In genomic region chr16:86571197-86571915, GRCh38 we compare ENCODE assay signal across 17 cellular contexts. TPM values are rescaled to one million over a fixed set of nuclear protein-coding genes. Genes with fewer than 3 reads are reported as not detected.
DNase-seq lines count a peak whose midpoint lies in the region; ATAC-seq and TF ChIP-seq lines count a peak whose summit lies in the region.
"Had no signal": no experiment of that assay in that cellular context is flagged by ENCODE, and none has a peak within 500 bp of the region (broad histone marks: within the 10 kb centered on the region; RNA-seq: fewer than 3 reads in every experiment).

No MANE protein-coding gene starts in this region.

- H3K4me3 ChIP-seq in right atrium auricular region (peak overlapping the region; percentile 53 to 59), thyroid gland (replicated peaks in 1 of 3) (no peak overlapping the region)
- H3K4me3 ChIP-seq: left lung had no signal

- no peaks in the 10 kb centered on the region for H3K27me3 Mint-ChIP-seq in chondrocyte (ENCODE audit: low read depth)
- H3K27me3 Mint-ChIP-seq in type B pancreatic cell = peaks cover 85% of the 10 kb centered on the region

- ATAC-seq in Right ventricle myocardium inferior = no peak
- no peak for ATAC-seq in GM19397 (IDR thresholded peaks at IDR 0.05; ENCODE audit: unreplicated experiment)
- ATAC-seq: activated naive CD4-positive, alpha-beta T cell treated with anti-CD3 and anti-CD28 coated beads, Interleukin-2, amount 50 U/mL, for 72 hours; gastroesophageal sphincter; left lung had no signal

- no peak for TF ChIP-seq CTCF in right atrium auricular region (IDR thresholded peaks at IDR 0.05)
- no peak for TF ChIP-seq CTCF in chondrocyte (IDR thresholded peaks at IDR 0.05)
- no peak for TF ChIP-seq CTCF in type B pancreatic cell (conservative IDR thresholded peaks at IDR 0.05)
- no peak for TF ChIP-seq CTCF in thyroid gland (IDR thresholded peaks at IDR 0.05)

- peaks cover 35% of the 10 kb centered on the region for H3K36me3 Mint-ChIP-seq in chondrocyte (ENCODE audit: low read depth)
- peaks cover 17% of the 10 kb centered on the region for H3K36me3 Mint-ChIP-seq in type B pancreatic cell
- H3K36me3 Mint-ChIP-seq: activated naive CD4-positive, alpha-beta T cell treated with anti-CD3 and anti-CD28 coated beads, Interleukin-2, amount 50 U/mL, for 72 hours had no signal

- H3K4me1 ChIP-seq in right atrium auricular region (peaks cover 0 to 16% of the 10 kb centered on the region in 2 donors), thyroid gland (peaks cover 2 to 4% of the 10 kb centered on the region in 2 donors)

- H3K9me3 ChIP-seq in right atrium auricular region (no peaks in the 10 kb centered on the region), thyroid gland (no peaks in the 10 kb centered on the region)
- H3K9me3 ChIP-seq: gastroesophageal sphincter, left lung had no signal

- H3K27ac Mint-ChIP-seq in chondrocyte (ENCODE audit: unreplicated experiment) (peak overlapping the region; percentile 99), type B pancreatic cell (peak overlapping the region; percentile 13)
- H3K27ac Mint-ChIP-seq: activated naive CD4-positive, alpha-beta T cell treated with anti-CD3 and anti-CD28 coated beads, Interleukin-2, amount 50 U/mL, for 72 hours; dendritic cell treated with granulocyte-macrophage colony-stimulating factor and Interleukin-4, amounts not matched to agents 40 ng/mL and 50 ng/mL, for 4 days; T-helper 1 cell treated with Interleukin-12 subunit alpha and Interleukin-12 subunit beta and Interleukin-4 antibody, amounts not matched to agents 30 μg/mL and 1 μg/mL, for 36 hours had no signal

- no peaks in the 10 kb centered on the region for H3K9me3 Mint-ChIP-seq in chondrocyte (ENCODE audit: low read depth)
- H3K9me3 Mint-ChIP-seq in type B pancreatic cell = no peaks in the 10 kb centered on the region
- H3K9me3 Mint-ChIP-seq: activated naive CD4-positive, alpha-beta T cell treated with anti-CD3 and anti-CD28 coated beads, Interleukin-2, amount 50 U/mL, for 72 hours; dendritic cell treated with granulocyte-macrophage colony-stimulating factor and Interleukin-4, amounts not matched to agents 40 ng/mL and 50 ng/mL, for 4 days; T-helper 1 cell treated with Interleukin-12 subunit alpha and Interleukin-12 subunit beta and Interleukin-4 antibody, amounts not matched to agents 30 μg/mL and 1 μg/mL, for 36 hours had no signal

- 43 to 52% methylated on average over 21 to 22 of the region's 22 CpGs for WGBS in thyroid gland, 2 donors

- H3K27ac ChIP-seq in right atrium auricular region (peak overlapping the region; percentile 61 to 90), thyroid gland (no peak overlapping the region)
- H3K27ac ChIP-seq: left lung had no signal

- H3K36me3 ChIP-seq in right atrium auricular region (no peaks in the 10 kb centered on the region), thyroid gland (no peaks in the 10 kb centered on the region)
- H3K36me3 ChIP-seq: gastroesophageal sphincter, left lung had no signal

- no peak for TF ChIP-seq POLR2A in thyroid gland (IDR thresholded peaks at IDR 0.05)

- H3K27me3 ChIP-seq in right atrium auricular region (no peaks in the 10 kb centered on the region), thyroid gland (peaks cover 25% of the 10 kb centered on the region)

- intact Hi-C loops in Right ventricle myocardium inferior (cut with DNase I) = loop anchor here (5.0 kb wide), 1 partner anchor 111 kb away; no protein-coding TSS in a partner anchor
- intact Hi-C loops in thyroid gland (cut with DNase I) = no loop called here

- H3K4me1 Mint-ChIP-seq in chondrocyte (ENCODE audit: low read depth) (peaks cover 55% of the 10 kb centered on the region), type B pancreatic cell (ENCODE audit: unreplicated experiment) (peaks cover 30% of the 10 kb centered on the region)

- H3K4me3 Mint-ChIP-seq in chondrocyte (ENCODE audit: unreplicated experiment) = peak overlapping the region; percentile 91
- H3K4me3 Mint-ChIP-seq in type B pancreatic cell = peak overlapping the region; percentile 83
- H3K4me3 Mint-ChIP-seq: dendritic cell treated with granulocyte-macrophage colony-stimulating factor and Interleukin-4, amounts not matched to agents 40 ng/mL and 50 ng/mL, for 4 days; T-helper 1 cell treated with Interleukin-12 subunit alpha and Interleukin-12 subunit beta and Interleukin-4 antibody, amounts not matched to agents 30 μg/mL and 1 μg/mL, for 36 hours had no signal

- DNase-seq in right atrium auricular region (ENCODE audit: low spot score) (no peak), Right ventricle myocardium inferior (ENCODE audit: missing footprints) (no peak), chondrocyte (ENCODE audit: low spot score) (no peak), mesenteric fat pad (ENCODE audit: low spot score) (peak; percentile 80), type B pancreatic cell (ENCODE audit: extremely low spot score, unreplicated experiment) (no peak), thyroid gland (no peak), iPS-NIHi7 (ENCODE audit: extremely low spot score) (no peak)
- DNase-seq: activated CD4-positive, CD25-positive, alpha-beta regulatory T cell treated with anti-CD3 and anti-CD28 coated beads, Interleukin-2, amount 50 U/mL, for 72 hours; NCI-H1105; stimulated activated CD4-positive, alpha-beta T cell treated with anti-CD3 and anti-CD28 coated beads, Interleukin-1b, Interleukin-23, amount 100 ng/mL, for 48 hours; stimulated activated CD8-positive, alpha-beta memory T cell treated with anti-CD3 and anti-CD28 coated beads, Interleukin-4, amount 100 ng/mL, for 48 hours had no signal

RNA-seq across cellular contexts. Expression of gene FOXC2, which starts 4.7 kb away (rescaled TPM):
- 1 to 10 TPM; 2.6 to 2.9 TPM for total RNA-seq in right atrium auricular region
- total RNA-seq in Right ventricle myocardium inferior = 1.4 TPM
- 70.4 to 84.2 TPM (median 77.8 TPM) in 3 replicates for total RNA-seq in chondrocyte
- total RNA-seq in mesenteric fat pad = 0.42 TPM
- total RNA-seq in type B pancreatic cell (ENCODE audit: low replicate concordance) = 5.5 and 11.3 TPM in 2 replicates
- 1 to 10 TPM; 1.9 to 4.0 (median 2.1) TPM for total RNA-seq in thyroid gland
- total RNA-seq: activated naive CD4-positive, alpha-beta T cell treated with anti-CD3 and anti-CD28 coated beads, Interleukin-2, amount 50 U/mL, for 72 hours had no signal

RNA-seq across cellular contexts. Expression of gene FOXL1, which starts 7.0 kb away (rescaled TPM):
- total RNA-seq in right atrium auricular region = 1 to 10 TPM in 1 of 2 donors, under 1 TPM in 1; 0.85 to 1.3 TPM
- total RNA-seq in Right ventricle myocardium inferior = 0.60 TPM
- 7.7 to 10.1 TPM (median 8.1 TPM) in 3 replicates for total RNA-seq in chondrocyte
- total RNA-seq in mesenteric fat pad = 0.26 TPM
- 1.5 and 2.2 TPM in 2 replicates for total RNA-seq in type B pancreatic cell (ENCODE audit: low replicate concordance)
- 1 to 10 TPM in 2 of 4 donors, under 1 TPM in 2; 0.45 to 1.9 (median 1.1) TPM for total RNA-seq in thyroid gland
- total RNA-seq: activated naive CD4-positive, alpha-beta T cell treated with anti-CD3 and anti-CD28 coated beads, Interleukin-2, amount 50 U/mL, for 72 hours had no signal

RNA-seq across cellular contexts. Expression of gene MTHFSD, which starts 16.3 kb away (rescaled TPM):
- total RNA-seq in right atrium auricular region = 1 to 10 TPM; 7.8 to 8.3 TPM
- total RNA-seq in Right ventricle myocardium inferior = 10.0 TPM
- total RNA-seq in chondrocyte = 8.1 to 13.2 TPM (median 8.5 TPM) in 3 replicates
- total RNA-seq in mesenteric fat pad = 10.2 TPM
- 18.2 and 20.2 TPM in 2 replicates for total RNA-seq in type B pancreatic cell (ENCODE audit: low replicate concordance)
- total RNA-seq in thyroid gland = 10 to 100 TPM; 21.2 to 27.4 (median 25.2) TPM

Comparison
In these comparisons a context has a peak if more than half of its experiments do, and no peak if none do; other contexts are left out.
1. H3K27ac ChIP-seq: peak in right atrium auricular region (2 of 2); none in thyroid gland (0 of 3).
2. H3K4me3 ChIP-seq: peak in right atrium auricular region (2 of 2); none in thyroid gland (0 of 3).